ENCODE assay signal across 14 cellular contexts in the genomic region with DNA sequence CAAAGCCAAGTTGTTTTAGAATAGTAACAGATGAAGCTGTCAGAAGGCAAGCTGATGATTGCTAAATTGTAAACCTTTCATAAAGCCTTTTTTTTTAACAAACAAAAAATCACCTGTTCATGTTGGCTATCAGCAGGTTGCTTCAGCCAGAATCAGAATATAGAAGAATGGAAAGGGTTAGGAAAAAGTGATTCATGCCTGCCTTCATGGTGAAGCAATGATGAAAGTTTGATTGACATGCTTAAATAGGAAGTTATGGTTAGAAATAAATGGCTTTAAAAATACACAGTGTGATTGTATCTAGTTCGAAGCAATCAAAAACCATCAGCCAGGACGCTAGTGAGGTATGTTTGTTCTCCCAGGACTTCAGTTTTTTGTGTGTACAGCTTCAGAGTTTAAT. TPM values are rescaled to one million over a fixed set of nuclear protein-coding genes. Genes with fewer than 3 reads are reported as not detected.
DNase-seq lines count a peak whose midpoint lies in the region; ATAC-seq and TF ChIP-seq lines count a peak whose summit lies in the region.
"Had no signal": no experiment of that assay in that cellular context is flagged by ENCODE, and none has a peak within 500 bp of the region (broad histone marks: within the 10 kb centered on the region; RNA-seq: fewer than 3 reads in every experiment).

No MANE protein-coding gene starts in this region.

- peaks cover 8 to 16% (median 12%) of the 10 kb centered on the region in 10 experiments; a peak in 17 of 20 replicates for H3K4me1 ChIP-seq in BLaER1 treated with 17β-estradiol and CSF1 and Interleukin-3, amounts not matched to agents 10 nM and 100 nM

- H3K4me3 ChIP-seq in BLaER1 treated with 17β-estradiol and CSF1 and Interleukin-3, amounts not matched to agents 10 nM and 100 nM: no peak overlapping the region; a peak in 1 of 20 replicates
- no peak overlapping the region for H3K4me3 ChIP-seq in fibroblast of pulmonary artery (replicated peaks; ENCODE audit: low read depth, low read length)

- H3K27me3 ChIP-seq in BLaER1 treated with 17β-estradiol and CSF1 and Interleukin-3, amounts not matched to agents 10 nM and 100 nM: no peaks in the 10 kb centered on the region

- H3K36me3 ChIP-seq in BLaER1 treated with 17β-estradiol and CSF1 and Interleukin-3, amounts not matched to agents 10 nM and 100 nM: peaks cover 0 to 34% (median 17%) of the 10 kb centered on the region in 11 experiments; a peak in 16 of 22 replicates

- no peak for TF ChIP-seq CTCF in fibroblast of pulmonary artery (IDR thresholded peaks at IDR 0.05; ENCODE audit: low read length, missing control alignments)

- in situ Hi-C loops in KBM-7 (cut with MboI; ENCODE audit: low pct_unique_long_range_greater_than_20kb, low sequenced_read_pairs): no loop called here

- H4K20me1 ChIP-seq in BLaER1 treated with 17β-estradiol and CSF1 and Interleukin-3, amounts not matched to agents 10 nM and 100 nM: no peaks in the 10 kb centered on the region

- peaks cover 0 to 1% (median under 1%) of the 10 kb centered on the region in 11 experiments; a peak in 8 of 22 replicates for H3K9me3 ChIP-seq in BLaER1 treated with 17β-estradiol and CSF1 and Interleukin-3, amounts not matched to agents 10 nM and 100 nM (replicated peaks in 1 of 11)

- H3K27ac ChIP-seq in BLaER1 treated with 17β-estradiol and CSF1 and Interleukin-3, amounts not matched to agents 10 nM and 100 nM: peak overlapping the region in 10 of 11 experiments; percentile 35 to 79 (median 52); a peak in 17 of 22 replicates

- DNase-seq in KBM-7 (peak; percentile 48), SKM-1 (lab: John Stamatoyannopoulos, UW; ENCODE audit: unreplicated experiment) (peak; percentile 14), fibroblast of pulmonary artery (ENCODE audit: low read depth) (peak; percentile 19), ureter (ENCODE audit: low spot score) (no peak), NCI-H510A (lab: John Stamatoyannopoulos, UW) (no peak), NCI-H524 treated with DMSO at 0.1 percent for 48 hours (lab: John Stamatoyannopoulos, UW) (no peak)
- DNase-seq: DMS53, HFFc6, hippocampal formation, NCI-H1092 treated with DMSO at 0.1 percent for 48 hours, NCI-H446 treated with DMSO at 0.1 percent for 48 hours, T-helper 9 cell had no signal

- H3K9ac ChIP-seq in BLaER1 treated with 17β-estradiol and CSF1 and Interleukin-3, amounts not matched to agents 10 nM and 100 nM: peak overlapping the region in 4 of 11 experiments; percentile 22 to 59 (median 37); a peak in 6 of 22 replicates

- H3K4me2 ChIP-seq in BLaER1 treated with 17β-estradiol and CSF1 and Interleukin-3, amounts not matched to agents 10 nM and 100 nM: peak overlapping the region; percentile 20 to 79 (median 41); a peak in 21 of 22 replicates

- no peak for ATAC-seq in GM21367 (IDR thresholded peaks at IDR 0.05; ENCODE audit: unreplicated experiment)

RNA-seq across cellular contexts. Expression of gene GABPA, which starts 37.9 kb away (rescaled TPM):
- total RNA-seq in ureter: 26.3 TPM

RNA-seq across cellular contexts. Expression of gene ATP5PF, which starts 38.0 kb away (rescaled TPM):
- 99.8 TPM for total RNA-seq in ureter

Comparison
In these comparisons a context has a peak if more than half of its experiments do, and no peak if none do; other contexts are left out.
1. DNase-seq: peak in KBM-7 (single experiment), SKM-1 (single experiment) and fibroblast of pulmonary artery (single experiment); none in ureter (single experiment), NCI-H510A (single experiment) and NCI-H524 treated with DMSO at 0.1 percent for 48 hours (single experiment).